14 cellular contexts compared by ENCODE assay signal in genomic region chr10:84416245-84416555, GRCh38.
"Had no signal": no experiment of that assay in that cellular context is flagged by ENCODE, and none has a peak within 500 bp of the region (broad histone marks: within the 10 kb centered on the region; RNA-seq: fewer than 3 reads in every experiment).

No MANE protein-coding gene starts in this region.

- H3K27me3 ChIP-seq: dorsolateral prefrontal cortex, suprapubic skin had no signal

- DNase-seq: activated B cell treated with CpG ODN at 0.5 μM for 24 hours; activated CD4-positive, alpha-beta memory T cell treated with anti-CD3 and anti-CD28 coated beads for 36 hours; activated CD4-positive, alpha-beta T cell treated with anti-CD3 and anti-CD28 coated beads for 4 hours; activated naive CD8-positive, alpha-beta T cell treated with anti-CD3 and anti-CD28 coated beads for 36 hours; activated T-cell treated with anti-CD3 and anti-CD28 coated beads for 4 hours; amygdala; caudate nucleus; dorsolateral prefrontal cortex; nephron progenitor cell; psoas muscle; stimulated activated CD4-positive, alpha-beta T cell treated with anti-CD3 and anti-CD28 coated beads, Interleukin-2, amount 100 ng/mL, for 24 hours had no signal

- H3K36me3 ChIP-seq: suprapubic skin had no signal

- H3K4me3 ChIP-seq: dorsolateral prefrontal cortex, lung, psoas muscle, suprapubic skin had no signal

- H3K4me1 ChIP-seq: suprapubic skin had no signal

- H3K27ac ChIP-seq: dorsolateral prefrontal cortex, epithelial cell of prostate, psoas muscle, suprapubic skin had no signal
